In genomic region chr5:177425196-177425800, GRCh38 we compare ENCODE assay signal across 1 cellular context.
TF ChIP-seq lines count a peak whose summit lies in the region.

No MANE protein-coding gene starts in this region.

TF ChIP-seq in H1, 55 proteins besides CTCF, POLR2A, EP300 and RAD21:
- TF ChIP-seq HDAC2 (IDR thresholded peaks at IDR 0.05; ENCODE audit: borderline replicate concordance in 1 of 2, low read depth in 2 of 2, low read length in 2 of 2) = no peak
- TF ChIP-seq TAF1 (IDR thresholded peaks at IDR 0.05; ENCODE audit: low read depth, low read length) = no peak
- no peak for TF ChIP-seq ZNF274 (IDR thresholded peaks at IDR 0.05; ENCODE audit: borderline replicate concordance, extremely low read depth, low read length)
- TF ChIP-seq TEAD4 (IDR thresholded peaks at IDR 0.05; ENCODE audit: low read depth, low read length) = no peak
- TF ChIP-seq KDM4A (IDR thresholded peaks at IDR 0.05; ENCODE audit: low read depth, low read length, severe bottlenecking) = no peak
- TF ChIP-seq SRF (IDR thresholded peaks at IDR 0.05; ENCODE audit: low read depth, low read length) = no peak
- TF ChIP-seq BACH1 (IDR thresholded peaks at IDR 0.05; ENCODE audit: low read length) = no peak
- no peak for TF ChIP-seq HDAC6 (IDR thresholded peaks at IDR 0.05; ENCODE audit: low read depth, low read length)
- no peak for TF ChIP-seq NRF1 (IDR thresholded peaks at IDR 0.05; ENCODE audit: low read depth, low read length)
- no peak for TF ChIP-seq PHF8 (conservative IDR thresholded peaks at IDR 0.05; ENCODE audit: low read depth, low read length)
- TF ChIP-seq MAX (IDR thresholded peaks at IDR 0.05) = no peak
- TF ChIP-seq RXRA (IDR thresholded peaks at IDR 0.05; ENCODE audit: insufficient read depth, low read depth, low read length) = no peak
- no peak for TF ChIP-seq RNF2 (IDR thresholded peaks at IDR 0.05; ENCODE audit: borderline replicate concordance, low read depth, low read length, missing control alignments, poor library complexity, severe bottlenecking)
- TF ChIP-seq, protein P1, sequence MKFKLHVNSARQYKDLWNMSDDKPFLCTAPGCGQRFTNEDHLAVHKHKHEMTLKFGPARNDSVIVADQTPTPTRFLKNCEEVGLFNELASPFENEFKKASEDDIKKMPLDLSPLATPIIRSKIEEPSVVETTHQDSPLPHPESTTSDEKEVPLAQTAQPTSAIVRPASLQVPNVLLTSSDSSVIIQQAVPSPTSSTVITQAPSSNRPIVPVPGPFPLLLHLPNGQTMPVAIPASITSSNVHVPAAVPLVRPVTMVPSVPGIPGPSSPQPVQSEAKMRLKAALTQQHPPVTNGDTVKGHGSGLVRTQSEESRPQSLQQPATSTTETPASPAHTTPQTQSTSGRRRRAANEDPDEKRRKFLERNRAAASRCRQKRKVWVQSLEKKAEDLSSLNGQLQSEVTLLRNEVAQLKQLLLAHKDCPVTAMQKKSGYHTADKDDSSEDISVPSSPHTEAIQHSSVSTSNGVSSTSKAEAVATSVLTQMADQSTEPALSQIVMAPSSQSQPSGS (IDR thresholded peaks at IDR 0.05; ENCODE audit: low read length) = no peak
- TF ChIP-seq SP2 (IDR thresholded peaks at IDR 0.05; ENCODE audit: low read length) = no peak
- TF ChIP-seq SIN3A (conservative IDR thresholded peaks at IDR 0.05 in 1 of 2, IDR thresholded peaks at IDR 0.05 in 1 of 2; ENCODE audit: low read depth in 1 of 2, low read length in 2 of 2) = no peak
- TF ChIP-seq SP4 (IDR thresholded peaks at IDR 0.05; ENCODE audit: low read length) = no peak
- no peak for TF ChIP-seq SUZ12 (IDR thresholded peaks at IDR 0.05; ENCODE audit: low read length)
- no peak for TF ChIP-seq JUN (IDR thresholded peaks at IDR 0.05; ENCODE audit: low read depth, low read length)
- TF ChIP-seq CTBP2 (IDR thresholded peaks at IDR 0.05; ENCODE audit: borderline replicate concordance, insufficient read depth, insufficient read length, low read length) = no peak
